ENCODE assay signal across 10 cellular contexts in the genomic region with DNA sequence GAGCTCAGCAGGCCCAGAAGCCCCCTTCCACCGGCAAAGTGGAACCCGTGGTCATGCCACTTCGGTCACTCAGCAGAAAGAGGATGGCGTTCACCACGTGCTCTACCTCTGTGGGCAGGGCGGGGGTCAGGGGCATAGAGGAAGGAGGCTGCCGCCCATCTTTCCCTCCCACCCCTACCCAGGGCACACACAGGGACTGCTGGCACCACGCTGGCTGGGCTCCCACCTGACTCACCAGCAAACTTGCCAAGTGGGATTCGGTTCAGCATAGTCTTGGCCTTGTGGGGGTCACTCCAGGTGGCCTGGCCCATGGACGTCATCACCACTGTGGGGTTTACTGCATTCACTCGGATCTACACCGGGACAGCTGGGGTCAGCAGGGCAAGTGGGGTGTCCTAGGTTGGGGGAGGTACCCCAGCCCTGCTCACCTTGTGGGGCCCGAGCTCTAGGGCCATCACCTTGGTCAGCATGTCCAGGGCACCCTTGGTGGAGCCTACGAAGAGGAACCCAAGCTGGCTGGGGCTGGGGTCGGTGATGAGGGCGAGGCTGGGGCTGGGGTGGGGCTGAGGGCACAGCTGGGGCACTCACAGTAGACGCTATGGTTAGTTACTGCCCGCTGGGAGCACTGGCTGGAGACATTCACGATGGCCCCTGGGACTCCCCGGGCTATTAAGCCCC. TPM values are rescaled to one million over a fixed set of nuclear protein-coding genes. Genes with fewer than 3 reads are reported as not detected.
DNase-seq lines count a peak whose midpoint lies in the region; ATAC-seq and TF ChIP-seq lines count a peak whose summit lies in the region.
"Had no signal": no experiment of that assay in that cellular context is flagged by ENCODE, and none has a peak within 500 bp of the region (broad histone marks: within the 10 kb centered on the region; RNA-seq: fewer than 3 reads in every experiment).

No MANE protein-coding gene starts in this region.

- 94 to 96% methylated on average over 13 to 18 of the region's 20 CpGs for WGBS in mesodermal cell (ENCODE audit: insufficient coverage in 2 of 2), 2 experiments

- TF ChIP-seq CTCF in right atrium auricular region (IDR thresholded peaks at IDR 0.05) (no peak), astrocyte of the spinal cord (IDR thresholded peaks at IDR 0.05; ENCODE audit: low read depth, low read length) (no peak)

- peaks cover 0 to 25% of the 10 kb centered on the region in 2 donors for H3K4me1 ChIP-seq in right atrium auricular region
- peaks cover 16% of the 10 kb centered on the region for H3K4me1 ChIP-seq in mesodermal cell (ENCODE audit: control insufficient read depth, insufficient read depth, low read length, poor library complexity, severe bottlenecking)

- no peaks in the 10 kb centered on the region for H3K36me3 ChIP-seq in right atrium auricular region
- peaks cover 20% of the 10 kb centered on the region for H3K36me3 ChIP-seq in mesodermal cell (ENCODE audit: control insufficient read depth, insufficient read depth, low read length)

- no peaks in the 10 kb centered on the region for H3K27me3 ChIP-seq in right atrium auricular region

- in situ Hi-C loops in astrocyte of the spinal cord (cut with HindIII; ENCODE audit: low sequenced_read_pairs) = no loop called here

- H3K27ac ChIP-seq in right atrium auricular region (peak overlapping the region; percentile 94 to 98), mesodermal cell (ENCODE audit: low read depth, low read length, severe bottlenecking) (no peak overlapping the region)

- peak overlapping the region; percentile 68 to 71 for H3K4me3 ChIP-seq in right atrium auricular region
- H3K4me3 ChIP-seq in astrocyte of the spinal cord (ENCODE audit: low read depth, low read length) = peak overlapping the region; percentile 68
- peak overlapping the region; percentile 59 for H3K4me3 ChIP-seq in mesodermal cell (ENCODE audit: extremely low read depth, insufficient read depth, low read length, poor library complexity, severe bottlenecking)

- intact Hi-C loops in cardiac septum (cut with DNase I) = loop anchor here (5.0 kb wide), 1 partner anchor 61 kb away; the partner anchor contains the start of gene FASN

- no peak for DNase-seq in right atrium auricular region (ENCODE audit: low spot score)
- DNase-seq in cardiac septum (ENCODE audit: low spot score) = no peak
- no peak for DNase-seq in astrocyte of the spinal cord (ENCODE audit: low read depth, low spot score)
- DNase-seq in kidney glomerular epithelial cell (lab: John Stamatoyannopoulos, UW) = no peak
- DNase-seq in NCI-H1105 (lab: John Stamatoyannopoulos, UW) = no peak
- DNase-seq in activated gamma-delta T cell (lab: John Stamatoyannopoulos, UW) = no peak
- DNase-seq: cortex of kidney, OCI-M1 had no signal

- no peak for ATAC-seq in GM19023 (IDR thresholded peaks at IDR 0.05; ENCODE audit: unreplicated experiment)

- H3K9me3 ChIP-seq in right atrium auricular region (no peaks in the 10 kb centered on the region), mesodermal cell (ENCODE audit: control insufficient read depth, low read length) (no peaks in the 10 kb centered on the region)

RNA-seq across cellular contexts. Expression of gene DCXR, which starts 1.4 kb away (rescaled TPM):
- total RNA-seq in right atrium auricular region (100 to 1,000 TPM; 169 to 213 TPM), cardiac septum (144 TPM)
- 73.2 TPM for polyA plus RNA-seq in mesodermal cell (2013, experiment 1 of 2)
- polyA plus RNA-seq in mesodermal cell (2013, experiment 2 of 2) = 60.0 TPM

RNA-seq across cellular contexts. Expression of gene RAC3, which starts 4.6 kb away (rescaled TPM):
- total RNA-seq in right atrium auricular region = 1 to 10 TPM in 1 of 2 donors, under 1 TPM in 1; 0.93 to 2.6 TPM
- total RNA-seq in cardiac septum = 0.65 TPM
- polyA plus RNA-seq in mesodermal cell (2013, experiment 1 of 2) = 57.4 TPM
- 44.7 TPM for polyA plus RNA-seq in mesodermal cell (2013, experiment 2 of 2)

RNA-seq across cellular contexts. Expression of gene LRRC45, which starts 13.0 kb away (rescaled TPM):
- total RNA-seq in right atrium auricular region (1 to 10 TPM; 4.7 to 4.9 TPM), cardiac septum (3.3 TPM)
- polyA plus RNA-seq in mesodermal cell (2013, experiment 1 of 2) = 10.0 TPM
- 8.2 TPM for polyA plus RNA-seq in mesodermal cell (2013, experiment 2 of 2)

RNA-seq across cellular contexts. Expression of gene CENPX, which starts 13.4 kb away (rescaled TPM):
- total RNA-seq in right atrium auricular region = 10 to 100 TPM; 36.5 to 47.6 TPM
- total RNA-seq in cardiac septum = 22.8 TPM
- polyA plus RNA-seq in mesodermal cell (2013, experiment 1 of 2) = 51.9 TPM
- 43.9 TPM for polyA plus RNA-seq in mesodermal cell (2013, experiment 2 of 2)

RNA-seq across cellular contexts. Expression of gene RFNG, which starts 15.5 kb away (rescaled TPM):
- 10 to 100 TPM; 21.4 to 25.3 TPM for total RNA-seq in right atrium auricular region
- total RNA-seq in cardiac septum = 21.0 TPM
- polyA plus RNA-seq in mesodermal cell (2013, experiment 1 of 2) = 42.4 TPM
- polyA plus RNA-seq in mesodermal cell (2013, experiment 2 of 2) = 31.9 TPM
